Comparison of ENCODE assay signal across 19 cellular contexts in genomic region chr22:48607901-48608650, GRCh38.
DNase-seq lines count a peak whose midpoint lies in the region; TF ChIP-seq lines count a peak whose summit lies in the region.
"Had no signal": no experiment of that assay in that cellular context is flagged by ENCODE, and none has a peak within 500 bp of the region (broad histone marks: within the 10 kb centered on the region; RNA-seq: fewer than 3 reads in every experiment).

No MANE protein-coding gene starts in this region.

- peaks cover 24% of the 10 kb centered on the region for H3K79me2 ChIP-seq in neural progenitor cell (ENCODE audit: low read depth)
- no peaks in the 10 kb centered on the region for H3K79me2 ChIP-seq in SK-N-SH (ENCODE audit: insufficient read depth)

- WGBS in SK-N-SH (ENCODE audit: low lambda C conversion rate), result 33% methylated on average over 21 of the region's 23 CpGs

- POLR2A ChIA-PET in AG04449 (lab: Yijun Ruan, JAX), result no interaction called here
- POLR2A ChIA-PET in SK-N-SH (lab: Yijun Ruan, JAX), result no interaction called here

- H3K4me1 ChIP-seq in neural progenitor cell, result no peaks in the 10 kb centered on the region
- no peaks in the 10 kb centered on the region for H3K4me1 ChIP-seq in SK-N-SH (ENCODE audit: control insufficient read depth in 1 of 2, insufficient read depth in 2 of 2, low read depth in 1 of 2, low read length in 1 of 2)

- H3K27ac ChIP-seq in neural progenitor cell (no peak overlapping the region), SK-N-SH (ENCODE audit: low read depth in 2 of 2, low read length in 1 of 2) (no peak overlapping the region)
- H3K27ac ChIP-seq: C4-2B had no signal

- H3F3A ChIP-seq in neural progenitor cell (ENCODE audit: low read depth) (no peaks in the 10 kb centered on the region), SK-N-SH (replicated peaks; ENCODE audit: insufficient read depth) (no peaks in the 10 kb centered on the region)

- H3K27me3 ChIP-seq in neural progenitor cell, result no peaks in the 10 kb centered on the region
- H3K27me3 ChIP-seq in SK-N-SH (ENCODE audit: insufficient read depth), result no peaks in the 10 kb centered on the region; the same call in 1 of the 2 replicates

- H3K36me3 Mint-ChIP-seq in neural progenitor cell (peaks cover 12% of the 10 kb centered on the region), osteocyte (ENCODE audit: unreplicated experiment) (no peaks in the 10 kb centered on the region)

- H3K4me1 Mint-ChIP-seq in neural progenitor cell (peaks cover 9% of the 10 kb centered on the region), osteocyte (ENCODE audit: unreplicated experiment) (no peaks in the 10 kb centered on the region)
- H3K4me1 Mint-ChIP-seq: IgD-negative memory B cell had no signal

- H3K27me3 Mint-ChIP-seq in neural progenitor cell (ENCODE audit: insufficient read depth, low read depth) (peaks cover 2% of the 10 kb centered on the region), osteocyte (ENCODE audit: unreplicated experiment) (no peaks in the 10 kb centered on the region)
- H3K27me3 Mint-ChIP-seq: IgD-negative memory B cell had no signal

- no peak for TF ChIP-seq EP300 in SK-N-SH (IDR thresholded peaks at IDR 0.05; ENCODE audit: borderline replicate concordance in 1 of 2, low read depth in 1 of 2, low read length in 1 of 2)

- H3K9me3 Mint-ChIP-seq in neural progenitor cell, result peaks cover 2% of the 10 kb centered on the region
- H3K9me3 Mint-ChIP-seq in osteocyte (ENCODE audit: unreplicated experiment), result no peaks in the 10 kb centered on the region

- peak; percentile 19 for DNase-seq in AG04449 (ENCODE audit: low read depth, low spot score)
- DNase-seq in H4 (ENCODE audit: low spot score), result peak; percentile 72
- DNase-seq in UCSD-AML1 (lab: John Stamatoyannopoulos, UW; ENCODE audit: unreplicated experiment), result peak; percentile 18
- no peak for DNase-seq in neural progenitor cell (ENCODE audit: low spot score)
- DNase-seq in SK-N-SH, result no peak
- no peak for DNase-seq in osteocyte (ENCODE audit: extremely low spot score, unreplicated experiment)
- no peak for DNase-seq in ACHN
- no peak for DNase-seq in EL
- DNase-seq: DMS79 treated with DMSO at 0.1 percent for 48 hours; Karpas-422; MM.1S; NCI-H1694 treated with DMSO at 0.1 percent for 48 hours; NCI-H2107; NCI-H510A; NCI-H748 treated with DMSO at 0.1 percent for 48 hours; NK-92 treated with Interleukin-12 subunit alpha and Interleukin-12 subunit beta, amount 100 ng/mL, for 24 hours; Right ventricle myocardium superior had no signal

- H3K9me3 ChIP-seq in neural progenitor cell (ENCODE audit: low read depth), result no peaks in the 10 kb centered on the region
- no peaks in the 10 kb centered on the region for H3K9me3 ChIP-seq in SK-N-SH

- H3K9ac ChIP-seq in neural progenitor cell (no peak overlapping the region), SK-N-SH (no peak overlapping the region)

- H4K20me1 ChIP-seq in neural progenitor cell (ENCODE audit: low read depth) (peaks cover 18% of the 10 kb centered on the region), SK-N-SH (ENCODE audit: insufficient read depth) (no peaks in the 10 kb centered on the region)

- TF ChIP-seq RAD21 in SK-N-SH (IDR thresholded peaks at IDR 0.05; ENCODE audit: low read length), result no peak

- H3K4me3 Mint-ChIP-seq in neural progenitor cell, result no peak overlapping the region
- no peak overlapping the region for H3K4me3 Mint-ChIP-seq in osteocyte (ENCODE audit: unreplicated experiment)

- no peak overlapping the region for H3K4me2 ChIP-seq in neural progenitor cell
- no peak overlapping the region for H3K4me2 ChIP-seq in SK-N-SH

- TF ChIP-seq CTCF in AG04449 (IDR thresholded peaks at IDR 0.05; ENCODE audit: insufficient read depth, low read length, missing control alignments) (no peak), neural progenitor cell (IDR thresholded peaks at IDR 0.05) (no peak), SK-N-SH (IDR thresholded peaks at IDR 0.05) (no peak), osteocyte (IDR thresholded peaks at IDR 0.05) (no peak)

- H3K36me3 ChIP-seq in neural progenitor cell, result no peaks in the 10 kb centered on the region
- H3K36me3 ChIP-seq in SK-N-SH (replicated peaks in 1 of 2; ENCODE audit: control insufficient read depth in 1 of 2, insufficient read depth in 2 of 2, low read length in 1 of 2), result no peaks in the 10 kb centered on the region

- no peak overlapping the region for H3K4me3 ChIP-seq in AG04449 (ENCODE audit: low read depth, low read length)
- H3K4me3 ChIP-seq in neural progenitor cell, result no peak overlapping the region
- no peak overlapping the region for H3K4me3 ChIP-seq in SK-N-SH (ENCODE audit: low read depth in 2 of 2, low read length in 1 of 2)

- in situ Hi-C loops in ACHN (cut with HindIII; ENCODE audit: low pct_ligation_motif_present, low pct_unique_long_range_greater_than_20kb, low sequenced_read_pairs), result no loop called here

- H3K27ac Mint-ChIP-seq in neural progenitor cell (peak overlapping the region; percentile 10), osteocyte (ENCODE audit: unreplicated experiment) (no peak overlapping the region)

- no peaks in the 10 kb centered on the region for H3K9me2 ChIP-seq in SK-N-SH

- no peak overlapping the region for H2AFZ ChIP-seq in neural progenitor cell (replicated peaks)
- no peak overlapping the region for H2AFZ ChIP-seq in SK-N-SH (ENCODE audit: low read depth)

- CTCF ChIA-PET in AG04449 (lab: Yijun Ruan, JAX) (no interaction called here), SK-N-SH (lab: Yijun Ruan, JAX) (no interaction called here)

TF ChIP-seq in SK-N-SH, 30 proteins besides CTCF, POLR2A, EP300 and RAD21:
- TF ChIP-seq ZBTB33 (IDR thresholded peaks at IDR 0.05; ENCODE audit: borderline replicate concordance, low read depth) (no peak), NFIC (IDR thresholded peaks at IDR 0.05; ENCODE audit: borderline replicate concordance) (no peak), NRF1 (IDR thresholded peaks at IDR 0.05; ENCODE audit: low read depth, low read length) (no peak), PBX3 (IDR thresholded peaks at IDR 0.05) (no peak), MXI1 (IDR thresholded peaks at IDR 0.05; ENCODE audit: low read depth, low read length) (no peak), SIN3A (IDR thresholded peaks at IDR 0.05; ENCODE audit: borderline replicate concordance, low read depth, low read length) (no peak)

Comparison
In these comparisons a context has a peak if more than half of its experiments do, and no peak if none do; other contexts are left out.
1. DNase-seq: peak in AG04449 (single experiment), H4 (single experiment) and UCSD-AML1 (single experiment); none in neural progenitor cell (single experiment), SK-N-SH (single experiment), osteocyte (single experiment), ACHN (single experiment) and EL (single experiment).